Comparison of ENCODE assay signal across 18 cellular contexts in genomic region chr16:25888873-25889272, GRCh38.
DNase-seq lines count a peak whose midpoint lies in the region; TF ChIP-seq lines count a peak whose summit lies in the region.
"Had no signal": no experiment of that assay in that cellular context is flagged by ENCODE, and none has a peak within 500 bp of the region (broad histone marks: within the 10 kb centered on the region; RNA-seq: fewer than 3 reads in every experiment).

No MANE protein-coding gene starts in this region.

- H3K9ac ChIP-seq in OCI-LY3 (ENCODE audit: low read length) (no peak overlapping the region), endodermal cell (ENCODE audit: extremely low read depth, low read length, poor library complexity, severe bottlenecking) (no peak overlapping the region), neural cell (ENCODE audit: low read length) (peak overlapping the region; percentile 41)

- H2AFZ ChIP-seq in OCI-LY3 (ENCODE audit: low read depth, low read length) (no peak overlapping the region), neural cell (ENCODE audit: low read depth, low read length) (no peak overlapping the region), hepatocyte (no peak overlapping the region)

- H3K27me3 ChIP-seq in A673 (replicated peaks; ENCODE audit: insufficient read depth, low read depth, low read length, poor library complexity) (no peaks in the 10 kb centered on the region), OCI-LY3 (ENCODE audit: low read depth, low read length) (no peaks in the 10 kb centered on the region), endodermal cell (ENCODE audit: control insufficient read depth, insufficient read depth, low read length, poor library complexity, severe bottlenecking) (no peaks in the 10 kb centered on the region), neural cell (ENCODE audit: insufficient read depth, low read depth, low read length) (no peaks in the 10 kb centered on the region), hepatocyte (no peaks in the 10 kb centered on the region)

- CTCF ChIA-PET in A673 (lab: Charles Lee) = no interaction called here

- WGBS in endodermal cell (ENCODE audit: insufficient coverage in 1 of 2, insufficient read length in 1 of 2), 2 experiments = 68 to 81% methylated on average over 4 to 7 of the region's 7 CpGs
- WGBS in hepatocyte (ENCODE audit: low lambda C conversion rate, missing lambda C conversion rate) = 47% methylated on average over 7 of the region's 7 CpGs

- BruUV-seq in A673 (replicated peaks; lab: Mats Ljungman, UMichigan) = no TSS peak

- H3K4me2 ChIP-seq in OCI-LY3 (ENCODE audit: low read length) (no peak overlapping the region), neural cell (ENCODE audit: low read length) (peak overlapping the region; percentile 35), hepatocyte (no peak overlapping the region)
- H3K4me2 ChIP-seq: A549 had no signal

- no peak overlapping the region for H3K4me3 ChIP-seq in A673 (ENCODE audit: low read depth, low read length, poor library complexity, severe bottlenecking)
- H3K4me3 ChIP-seq in OCI-LY3 (ENCODE audit: low read length) = no peak overlapping the region
- H3K4me3 ChIP-seq in endodermal cell (ENCODE audit: low read length) = no peak overlapping the region
- peak overlapping the region; percentile 49 for H3K4me3 ChIP-seq in neural cell (ENCODE audit: low read length)
- no peak overlapping the region for H3K4me3 ChIP-seq in hepatocyte
- H3K4me3 ChIP-seq: A549, HAP-1 had no signal

- no peaks in the 10 kb centered on the region for H3F3A ChIP-seq in neural cell (ENCODE audit: insufficient read depth, low read length, poor library complexity, severe bottlenecking)

- no peaks in the 10 kb centered on the region for H3K36me3 Mint-ChIP-seq in endodermal cell (ENCODE audit: low read depth)
- H3K36me3 Mint-ChIP-seq: CD4-positive, alpha-beta memory T cell had no signal

- H3K36me3 ChIP-seq in A673 (ENCODE audit: insufficient read depth, low read length, poor library complexity, severe bottlenecking) (peaks cover 5% of the 10 kb centered on the region), OCI-LY3 (replicated peaks; ENCODE audit: low read depth, low read length) (peaks cover 20% of the 10 kb centered on the region), endodermal cell (ENCODE audit: control insufficient read depth, insufficient read depth, low read length) (no peaks in the 10 kb centered on the region), neural cell (ENCODE audit: insufficient read depth, low read length) (no peaks in the 10 kb centered on the region), hepatocyte (replicated peaks; ENCODE audit: insufficient read depth, low read depth) (no peaks in the 10 kb centered on the region)
- H3K36me3 ChIP-seq: HAP-1 had no signal

- peak; percentile 52 for DNase-seq in A673 (ENCODE audit: low spot score)
- no peak for DNase-seq in endodermal cell
- DNase-seq in activated effector memory CD4-positive, alpha-beta T cell treated with anti-CD3 and anti-CD28 coated beads, Interleukin-2, amount 50 U/mL, for 16 hours = no peak
- no peak for DNase-seq in nucleus accumbens (lab: John Stamatoyannopoulos, UW)
- DNase-seq in SHP77 (lab: John Stamatoyannopoulos, UW) = no peak
- no peak for DNase-seq in hepatocyte (ENCODE audit: low spot score)
- DNase-seq: 8988T; Calu3; CD4-positive, alpha-beta memory T cell; COR-L47; DMS53; DMS79 treated with DMSO at 0.1 percent for 48 hours; GOT3; HFFc6 had no signal

- H3K4me3 Mint-ChIP-seq in endodermal cell = no peak overlapping the region
- H3K4me3 Mint-ChIP-seq: CD4-positive, alpha-beta memory T cell; HFFc6 had no signal

- no peak for TF ChIP-seq CTCF in A673 (conservative IDR thresholded peaks at IDR 0.05; ENCODE audit: low read depth, low read length)
- TF ChIP-seq CTCF in OCI-LY3 (IDR thresholded peaks at IDR 0.05; ENCODE audit: low read depth, low read length) = no peak
- no peak for TF ChIP-seq CTCF in endodermal cell (conservative IDR thresholded peaks at IDR 0.05)
- no peak for TF ChIP-seq CTCF in neural cell (IDR thresholded peaks at IDR 0.05; ENCODE audit: poor library complexity, severe bottlenecking)
- TF ChIP-seq CTCF in hepatocyte (IDR thresholded peaks at IDR 0.05; ENCODE audit: poor library complexity) = no peak

- H3K9me3 ChIP-seq in A673 (ENCODE audit: low read depth, low read length, poor library complexity, severe bottlenecking) = peaks cover 8% of the 10 kb centered on the region
- H3K9me3 ChIP-seq in OCI-LY3 (ENCODE audit: insufficient read depth, low read length) = peaks cover 28% of the 10 kb centered on the region
- no peaks in the 10 kb centered on the region for H3K9me3 ChIP-seq in endodermal cell (ENCODE audit: control insufficient read depth, low read length)
- no peaks in the 10 kb centered on the region for H3K9me3 ChIP-seq in neural cell (ENCODE audit: low read length)
- no peaks in the 10 kb centered on the region for H3K9me3 ChIP-seq in hepatocyte (ENCODE audit: low read depth)
- H3K9me3 ChIP-seq: A549, HAP-1 had no signal

- TF ChIP-seq EP300 in neural cell (conservative IDR thresholded peaks at IDR 0.05; ENCODE audit: poor library complexity, severe bottlenecking) = peak; percentile 81

- H3K27ac ChIP-seq in A673 (ENCODE audit: low read depth, low read length, poor library complexity, severe bottlenecking) = peak overlapping the region; percentile 51
- peak overlapping the region; percentile 64; the same call in 1 of the 2 replicates for H3K27ac ChIP-seq in OCI-LY3 (ENCODE audit: low read length)
- peak overlapping the region; percentile 82 for H3K27ac ChIP-seq in endodermal cell (ENCODE audit: low read depth, low read length)
- H3K27ac ChIP-seq in neural cell (ENCODE audit: low read length) = peak overlapping the region; percentile 78
- no peak overlapping the region for H3K27ac ChIP-seq in hepatocyte
- H3K27ac ChIP-seq: A549 had no signal

- POLR2A ChIA-PET in A673 (lab: Charles Lee; ENCODE audit: low non-redundant PET) = no interaction called here

- H3K9me3 Mint-ChIP-seq in endodermal cell = no peaks in the 10 kb centered on the region

- H3K79me2 ChIP-seq in OCI-LY3 (ENCODE audit: low read length) (no peaks in the 10 kb centered on the region), neural cell (replicated peaks; ENCODE audit: insufficient read depth, low read length) (no peaks in the 10 kb centered on the region), hepatocyte (no peaks in the 10 kb centered on the region)

- TF ChIP-seq RAD21 in neural cell (conservative IDR thresholded peaks at IDR 0.05) = peak; percentile 32

- H3K27me3 Mint-ChIP-seq in endodermal cell (ENCODE audit: insufficient read depth) = no peaks in the 10 kb centered on the region

- H3K9me2 ChIP-seq in neural cell (ENCODE audit: insufficient read depth, low read length) = no peaks in the 10 kb centered on the region
- no peaks in the 10 kb centered on the region for H3K9me2 ChIP-seq in hepatocyte (replicated peaks; ENCODE audit: insufficient read depth)

- H3K4me1 ChIP-seq in A673 (ENCODE audit: insufficient read depth, low read length, poor library complexity, severe bottlenecking) = peaks cover 16% of the 10 kb centered on the region
- peaks cover 22% of the 10 kb centered on the region; the same call in 1 of the 2 replicates for H3K4me1 ChIP-seq in OCI-LY3 (ENCODE audit: low read length)
- no peaks in the 10 kb centered on the region for H3K4me1 ChIP-seq in endodermal cell (ENCODE audit: control insufficient read depth, insufficient read depth, low read length)
- H3K4me1 ChIP-seq in hepatocyte (ENCODE audit: insufficient read depth) = no peaks in the 10 kb centered on the region
- H3K4me1 ChIP-seq: A549, HAP-1 had no signal

- no peak overlapping the region for H3K27ac Mint-ChIP-seq in endodermal cell
- H3K27ac Mint-ChIP-seq: CD4-positive, alpha-beta memory T cell; HFFc6 had no signal

- no peaks in the 10 kb centered on the region for H4K20me1 ChIP-seq in OCI-LY3 (ENCODE audit: insufficient read depth, low read length)
- H4K20me1 ChIP-seq in neural cell (ENCODE audit: insufficient read depth) = no peaks in the 10 kb centered on the region
- no peaks in the 10 kb centered on the region for H4K20me1 ChIP-seq in hepatocyte (ENCODE audit: insufficient read depth, poor library complexity, severe bottlenecking)

- intact Hi-C loops in A673 (cut with micrococcal nuclease; ENCODE audit: unreplicated experiment) = no loop called here

- H3K4me1 Mint-ChIP-seq in endodermal cell = peaks cover 26% of the 10 kb centered on the region
- H3K4me1 Mint-ChIP-seq: CD4-positive, alpha-beta memory T cell had no signal

TF ChIP-seq in neural cell, 6 proteins besides CTCF, POLR2A, EP300 and RAD21:
- TF ChIP-seq SMC3 (conservative IDR thresholded peaks at IDR 0.05; ENCODE audit: poor library complexity) (peak; percentile 25), POLR2AphosphoS5 (IDR thresholded peaks at IDR 0.05) (peak; percentile 68), REST (IDR thresholded peaks at IDR 0.05; ENCODE audit: borderline replicate concordance) (peak; percentile 87), TAF1 (IDR thresholded peaks at IDR 0.05; ENCODE audit: low read depth) (no peak)
